Comparison of ENCODE assay signal across 1 cellular context in the genomic region with DNA sequence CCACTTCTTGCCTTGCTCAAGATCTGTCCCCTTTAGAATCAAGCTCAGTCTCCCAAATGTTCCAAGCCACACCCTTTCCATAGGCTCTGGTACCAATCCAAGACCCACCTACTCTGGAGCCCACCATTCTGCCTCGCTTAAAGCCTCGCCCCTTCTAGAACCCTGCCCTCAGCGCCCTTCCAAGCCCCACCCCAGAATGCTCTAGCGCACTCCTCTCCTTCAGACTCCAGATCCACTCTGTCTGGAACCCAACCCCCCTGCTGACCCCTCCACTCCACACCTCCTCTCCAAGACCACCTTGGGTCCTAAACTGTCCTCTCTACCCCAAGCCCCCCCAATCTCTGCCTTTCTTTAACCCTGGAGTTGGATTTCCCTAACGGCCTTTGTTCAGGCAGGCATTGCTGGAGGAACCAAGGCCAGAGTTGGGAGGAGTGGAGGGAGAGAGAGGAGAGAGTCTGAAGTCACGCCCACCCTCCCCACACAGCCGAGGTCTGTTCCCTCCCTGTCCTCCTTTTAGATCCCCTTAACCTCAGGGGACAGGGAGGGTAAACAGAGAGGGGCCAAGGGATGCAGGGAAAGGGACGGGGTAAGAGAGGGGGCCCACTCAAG.
TF ChIP-seq lines count a peak whose summit lies in the region.

No MANE protein-coding gene starts in this region.

TF ChIP-seq in HCT116, 20 proteins besides CTCF, POLR2A, EP300 and RAD21:
- TF ChIP-seq EZH2phosphoT487 (IDR thresholded peaks at IDR 0.05; ENCODE audit: borderline replicate concordance) (no peak), SIN3A (IDR thresholded peaks at IDR 0.05; ENCODE audit: low read depth) (no peak), ZNF274 (IDR thresholded peaks at IDR 0.05; ENCODE audit: low read depth, low read length) (no peak), ELF1 (IDR thresholded peaks at IDR 0.05; ENCODE audit: borderline replicate concordance, low read depth) (no peak), FOSL1 (IDR thresholded peaks at IDR 0.05; ENCODE audit: low read depth) (no peak), POLR2AphosphoS5 (IDR thresholded peaks at IDR 0.05; ENCODE audit: low read depth, low read length) (no peak), CEBPB (IDR thresholded peaks at IDR 0.05; ENCODE audit: low read depth) (no peak), SP1 (IDR thresholded peaks at IDR 0.05; ENCODE audit: low read depth) (no peak), JUND (IDR thresholded peaks at IDR 0.05) (no peak), REST (IDR thresholded peaks at IDR 0.05; ENCODE audit: low read depth) (no peak), CBX3 (IDR thresholded peaks at IDR 0.05; ENCODE audit: low read depth) (no peak), ATF3 (IDR thresholded peaks at IDR 0.05) (no peak), EGR1 (IDR thresholded peaks at IDR 0.05; ENCODE audit: low read depth) (no peak), YY1 (IDR thresholded peaks at IDR 0.05; ENCODE audit: extremely low read depth, insufficient replicate concordance, low read depth, low read length) (no peak), SRF (IDR thresholded peaks at IDR 0.05; ENCODE audit: low read depth) (no peak), EZH2 (IDR thresholded peaks at IDR 0.05) (no peak), ZFX (IDR thresholded peaks at IDR 0.05) (no peak), MAX (IDR thresholded peaks at IDR 0.05) (no peak)
- TF ChIP-seq, protein P1, sequence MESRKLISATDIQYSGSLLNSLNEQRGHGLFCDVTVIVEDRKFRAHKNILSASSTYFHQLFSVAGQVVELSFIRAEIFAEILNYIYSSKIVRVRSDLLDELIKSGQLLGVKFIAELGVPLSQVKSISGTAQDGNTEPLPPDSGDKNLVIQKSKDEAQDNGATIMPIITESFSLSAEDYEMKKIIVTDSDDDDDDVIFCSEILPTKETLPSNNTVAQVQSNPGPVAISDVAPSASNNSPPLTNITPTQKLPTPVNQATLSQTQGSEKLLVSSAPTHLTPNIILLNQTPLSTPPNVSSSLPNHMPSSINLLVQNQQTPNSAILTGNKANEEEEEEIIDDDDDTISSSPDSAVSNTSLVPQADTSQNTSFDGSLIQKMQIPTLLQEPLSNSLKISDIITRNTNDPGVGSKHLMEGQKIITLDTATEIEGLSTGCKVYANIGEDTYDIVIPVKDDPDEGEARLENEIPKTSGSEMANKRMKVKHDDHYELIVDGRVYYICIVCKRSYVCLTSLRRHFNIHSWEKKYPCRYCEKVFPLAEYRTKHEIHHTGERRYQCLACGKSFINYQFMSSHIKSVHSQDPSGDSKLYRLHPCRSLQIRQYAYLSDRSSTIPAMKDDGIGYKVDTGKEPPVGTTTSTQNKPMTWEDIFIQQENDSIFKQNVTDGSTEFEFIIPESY (IDR thresholded peaks at IDR 0.05; ENCODE audit: extremely low read depth, insufficient replicate concordance, low read length), result no peak
